ENCODE assay signal across 1 cellular context in the genomic region with DNA sequence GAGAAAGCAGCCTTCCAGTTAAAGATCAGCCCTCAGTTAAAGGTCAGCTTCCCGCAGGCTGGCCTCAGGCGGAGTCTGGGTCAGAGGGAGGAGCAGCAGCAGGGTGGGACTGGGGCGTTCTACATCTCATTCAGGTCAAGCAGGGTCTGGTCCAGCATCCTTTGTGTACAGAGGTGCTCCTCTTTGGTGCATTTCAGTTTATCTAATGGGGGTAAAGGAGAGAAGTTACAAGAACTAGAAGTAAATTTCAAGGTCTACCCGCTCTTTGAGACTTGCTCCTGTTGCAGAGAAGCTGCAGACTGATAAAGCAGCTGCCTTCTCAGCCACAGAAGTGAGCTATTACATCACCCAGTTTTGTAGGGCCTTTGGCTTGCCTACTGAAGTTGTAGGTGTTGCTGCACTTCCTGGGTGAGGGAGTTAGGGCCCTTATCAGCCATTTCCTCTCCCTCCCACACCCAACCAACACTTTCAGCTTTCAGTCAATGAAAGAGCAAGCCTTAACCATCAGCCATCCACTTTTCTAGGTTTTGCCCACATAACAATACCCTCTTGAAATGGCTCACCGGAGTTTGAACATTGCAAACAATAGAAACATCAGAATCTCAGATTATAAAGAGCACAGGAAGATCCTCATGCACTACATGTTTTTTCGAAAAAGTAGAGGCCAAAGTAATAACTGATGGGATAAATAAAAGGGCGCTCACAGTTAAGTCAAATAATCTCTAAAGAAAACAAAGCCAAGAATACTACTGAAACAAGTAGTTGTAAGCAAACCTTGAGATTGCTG.
TF ChIP-seq lines count a peak whose summit lies in the region.

No MANE protein-coding gene starts in this region.

TF ChIP-seq in K562, 482 proteins besides CTCF, POLR2A, EP300 and RAD21 (continued from another document and continues in another):
- peak; percentile 4; the same call in 1 of the 2 replicates for TF ChIP-seq CBX5 (IDR thresholded peaks at IDR 0.05; ENCODE audit: borderline replicate concordance, low read depth)
- peak; percentile 47; the same call in 1 of the 2 replicates for TF ChIP-seq ZNF316 (IDR thresholded peaks at IDR 0.05)
- TF ChIP-seq YY1 (IDR thresholded peaks at IDR 0.05; ENCODE audit: borderline replicate concordance in 1 of 3, control insufficient read depth in 1 of 3, extremely low read depth in 1 of 3, insufficient read depth in 3 of 3, insufficient read length in 1 of 3, insufficient replicate concordance in 2 of 3, low read depth in 1 of 3, low read length in 2 of 3): peak in 2 of 3 experiments; percentile 63 to 80
- peak; percentile 78 for TF ChIP-seq CREM (IDR thresholded peaks at IDR 0.05; ENCODE audit: low read depth)
- TF ChIP-seq, protein P1, sequence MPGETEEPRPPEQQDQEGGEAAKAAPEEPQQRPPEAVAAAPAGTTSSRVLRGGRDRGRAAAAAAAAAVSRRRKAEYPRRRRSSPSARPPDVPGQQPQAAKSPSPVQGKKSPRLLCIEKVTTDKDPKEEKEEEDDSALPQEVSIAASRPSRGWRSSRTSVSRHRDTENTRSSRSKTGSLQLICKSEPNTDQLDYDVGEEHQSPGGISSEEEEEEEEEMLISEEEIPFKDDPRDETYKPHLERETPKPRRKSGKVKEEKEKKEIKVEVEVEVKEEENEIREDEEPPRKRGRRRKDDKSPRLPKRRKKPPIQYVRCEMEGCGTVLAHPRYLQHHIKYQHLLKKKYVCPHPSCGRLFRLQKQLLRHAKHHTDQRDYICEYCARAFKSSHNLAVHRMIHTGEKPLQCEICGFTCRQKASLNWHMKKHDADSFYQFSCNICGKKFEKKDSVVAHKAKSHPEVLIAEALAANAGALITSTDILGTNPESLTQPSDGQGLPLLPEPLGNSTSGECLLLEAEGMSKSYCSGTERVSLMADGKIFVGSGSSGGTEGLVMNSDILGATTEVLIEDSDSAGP (CRISPR knock-in tag; IDR thresholded peaks at IDR 0.05): no peak
- peak in 1 of 2 experiments; percentile 78; a peak in 3 of 4 replicates for TF ChIP-seq HDAC1 (IDR thresholded peaks at IDR 0.05)
- TF ChIP-seq, protein P2, sequence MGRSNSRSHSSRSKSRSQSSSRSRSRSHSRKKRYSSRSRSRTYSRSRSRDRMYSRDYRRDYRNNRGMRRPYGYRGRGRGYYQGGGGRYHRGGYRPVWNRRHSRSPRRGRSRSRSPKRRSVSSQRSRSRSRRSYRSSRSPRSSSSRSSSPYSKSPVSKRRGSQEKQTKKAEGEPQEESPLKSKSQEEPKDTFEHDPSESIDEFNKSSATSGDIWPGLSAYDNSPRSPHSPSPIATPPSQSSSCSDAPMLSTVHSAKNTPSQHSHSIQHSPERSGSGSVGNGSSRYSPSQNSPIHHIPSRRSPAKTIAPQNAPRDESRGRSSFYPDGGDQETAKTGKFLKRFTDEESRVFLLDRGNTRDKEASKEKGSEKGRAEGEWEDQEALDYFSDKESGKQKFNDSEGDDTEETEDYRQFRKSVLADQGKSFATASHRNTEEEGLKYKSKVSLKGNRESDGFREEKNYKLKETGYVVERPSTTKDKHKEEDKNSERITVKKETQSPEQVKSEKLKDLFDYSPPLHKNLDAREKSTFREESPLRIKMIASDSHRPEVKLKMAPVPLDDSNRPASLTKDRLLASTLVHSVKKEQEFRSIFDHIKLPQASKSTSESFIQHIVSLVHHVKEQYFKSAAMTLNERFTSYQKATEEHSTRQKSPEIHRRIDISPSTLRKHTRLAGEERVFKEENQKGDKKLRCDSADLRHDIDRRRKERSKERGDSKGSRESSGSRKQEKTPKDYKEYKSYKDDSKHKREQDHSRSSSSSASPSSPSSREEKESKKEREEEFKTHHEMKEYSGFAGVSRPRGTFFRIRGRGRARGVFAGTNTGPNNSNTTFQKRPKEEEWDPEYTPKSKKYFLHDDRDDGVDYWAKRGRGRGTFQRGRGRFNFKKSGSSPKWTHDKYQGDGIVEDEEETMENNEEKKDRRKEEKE (IDR thresholded peaks at IDR 0.05; ENCODE audit: borderline replicate concordance in 1 of 2, control insufficient read depth in 1 of 2, low read depth in 2 of 2, low read length in 1 of 2): peak in 1 of 2 experiments; percentile 58; a peak in 1 of 4 replicates
- TF ChIP-seq ATF1 (CRISPR knock-in tag; IDR thresholded peaks at IDR 0.05): no peak
- TF ChIP-seq ATF1 (tag; IDR thresholded peaks at IDR 0.05): peak; percentile 85
- TF ChIP-seq, protein P3, sequence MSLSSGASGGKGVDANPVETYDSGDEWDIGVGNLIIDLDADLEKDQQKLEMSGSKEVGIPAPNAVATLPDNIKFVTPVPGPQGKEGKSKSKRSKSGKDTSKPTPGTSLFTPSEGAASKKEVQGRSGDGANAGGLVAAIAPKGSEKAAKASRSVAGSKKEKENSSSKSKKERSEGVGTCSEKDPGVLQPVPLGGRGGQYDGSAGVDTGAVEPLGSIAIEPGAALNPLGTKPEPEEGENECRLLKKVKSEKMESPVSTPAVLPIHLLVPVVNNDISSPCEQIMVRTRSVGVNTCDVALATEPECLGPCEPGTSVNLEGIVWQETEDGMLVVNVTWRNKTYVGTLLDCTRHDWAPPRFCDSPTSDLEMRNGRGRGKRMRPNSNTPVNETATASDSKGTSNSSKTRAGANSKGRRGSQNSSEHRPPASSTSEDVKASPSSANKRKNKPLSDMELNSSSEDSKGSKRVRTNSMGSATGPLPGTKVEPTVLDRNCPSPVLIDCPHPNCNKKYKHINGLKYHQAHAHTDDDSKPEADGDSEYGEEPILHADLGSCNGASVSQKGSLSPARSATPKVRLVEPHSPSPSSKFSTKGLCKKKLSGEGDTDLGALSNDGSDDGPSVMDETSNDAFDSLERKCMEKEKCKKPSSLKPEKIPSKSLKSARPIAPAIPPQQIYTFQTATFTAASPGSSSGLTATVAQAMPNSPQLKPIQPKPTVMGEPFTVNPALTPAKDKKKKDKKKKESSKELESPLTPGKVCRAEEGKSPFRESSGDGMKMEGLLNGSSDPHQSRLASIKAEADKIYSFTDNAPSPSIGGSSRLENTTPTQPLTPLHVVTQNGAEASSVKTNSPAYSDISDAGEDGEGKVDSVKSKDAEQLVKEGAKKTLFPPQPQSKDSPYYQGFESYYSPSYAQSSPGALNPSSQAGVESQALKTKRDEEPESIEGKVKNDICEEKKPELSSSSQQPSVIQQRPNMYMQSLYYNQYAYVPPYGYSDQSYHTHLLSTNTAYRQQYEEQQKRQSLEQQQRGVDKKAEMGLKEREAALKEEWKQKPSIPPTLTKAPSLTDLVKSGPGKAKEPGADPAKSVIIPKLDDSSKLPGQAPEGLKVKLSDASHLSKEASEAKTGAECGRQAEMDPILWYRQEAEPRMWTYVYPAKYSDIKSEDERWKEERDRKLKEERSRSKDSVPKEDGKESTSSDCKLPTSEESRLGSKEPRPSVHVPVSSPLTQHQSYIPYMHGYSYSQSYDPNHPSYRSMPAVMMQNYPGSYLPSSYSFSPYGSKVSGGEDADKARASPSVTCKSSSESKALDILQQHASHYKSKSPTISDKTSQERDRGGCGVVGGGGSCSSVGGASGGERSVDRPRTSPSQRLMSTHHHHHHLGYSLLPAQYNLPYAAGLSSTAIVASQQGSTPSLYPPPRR (CRISPR knock-in tag; IDR thresholded peaks at IDR 0.05; ENCODE audit: borderline replicate concordance): no peak
- TF ChIP-seq SLC30A9 (CRISPR knock-in tag; IDR thresholded peaks at IDR 0.05): no peak
- no peak for TF ChIP-seq ZNF778 (CRISPR knock-in tag; IDR thresholded peaks at IDR 0.05)
- no peak for TF ChIP-seq U2AF1 (optimal IDR thresholded peaks at IDR 0.05; ENCODE audit: low read depth, low read length)
- peak; percentile 74 for TF ChIP-seq TEAD4 (IDR thresholded peaks at IDR 0.05; ENCODE audit: low read length)
- no peak for TF ChIP-seq TEAD4 (CRISPR knock-in tag; IDR thresholded peaks at IDR 0.05; ENCODE audit: borderline replicate concordance)
- TF ChIP-seq MTA3 (IDR thresholded peaks at IDR 0.05; ENCODE audit: borderline replicate concordance): peak; percentile 93
- no peak for TF ChIP-seq ZNF224 (CRISPR knock-in tag; IDR thresholded peaks at IDR 0.05)
- TF ChIP-seq SETDB1 (IDR thresholded peaks at IDR 0.05; ENCODE audit: low read length): no peak
- no peak for TF ChIP-seq ZNF511 (CRISPR knock-in tag; IDR thresholded peaks at IDR 0.05)
- TF ChIP-seq ATF7 (IDR thresholded peaks at IDR 0.05): peak; percentile 97
- no peak for TF ChIP-seq ZNF12 (CRISPR knock-in tag; IDR thresholded peaks at IDR 0.05)
- TF ChIP-seq E2F4 (CRISPR knock-in tag; IDR thresholded peaks at IDR 0.05; ENCODE audit: low read depth): no peak
- no peak for TF ChIP-seq ZNF324 (CRISPR knock-in tag; IDR thresholded peaks at IDR 0.05)
- TF ChIP-seq MED1 (CRISPR knock-in tag; IDR thresholded peaks at IDR 0.05; ENCODE audit: borderline replicate concordance): no peak
- no peak for TF ChIP-seq ZNF407 (IDR thresholded peaks at IDR 0.05; ENCODE audit: low read depth)
- no peak for TF ChIP-seq XRCC3 (IDR thresholded peaks at IDR 0.05)
- no peak for TF ChIP-seq ZNF76 (CRISPR knock-in tag; IDR thresholded peaks at IDR 0.05; ENCODE audit: borderline replicate concordance)
- peak; percentile 88 for TF ChIP-seq SOX6 (IDR thresholded peaks at IDR 0.05)
- TF ChIP-seq BRCA1 (IDR thresholded peaks at IDR 0.05): no peak
- TF ChIP-seq BRCA1 (CRISPR knock-in tag; IDR thresholded peaks at IDR 0.05): no peak
- no peak for TF ChIP-seq PHB (CRISPR knock-in tag; IDR thresholded peaks at IDR 0.05)
- TF ChIP-seq PTRF (tag; IDR thresholded peaks at IDR 0.05): no peak
